ENCODE assay signal across 9 cellular contexts in the genomic region with DNA sequence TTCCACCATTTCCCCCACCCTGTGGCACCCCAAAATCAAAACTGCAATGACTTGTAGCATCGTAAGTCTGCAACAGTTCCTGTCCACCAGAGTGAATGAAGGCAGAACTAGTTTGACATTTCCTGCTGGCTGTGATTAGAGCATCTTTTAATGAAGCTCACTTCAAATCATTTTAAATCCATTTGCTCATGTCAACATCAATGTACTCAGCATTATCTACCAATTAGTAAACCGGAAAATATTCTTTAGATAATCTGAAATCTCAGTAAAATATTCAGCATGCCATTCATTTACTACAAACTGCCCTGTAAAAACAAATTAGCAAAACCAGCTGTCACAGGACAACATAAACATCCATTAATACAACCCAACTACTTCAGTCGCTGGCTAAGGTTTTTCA. TPM values are rescaled to one million over a fixed set of nuclear protein-coding genes. Genes with fewer than 3 reads are reported as not detected.
"Had no signal": no experiment of that assay in that cellular context is flagged by ENCODE, and none has a peak within 500 bp of the region (broad histone marks: within the 10 kb centered on the region; RNA-seq: fewer than 3 reads in every experiment).

No MANE protein-coding gene starts in this region.

- H3K27ac Mint-ChIP-seq: GM23338, H9 had no signal

- H3K4me3 ChIP-seq: GM23338, K562 had no signal

- H3K4me3 Mint-ChIP-seq: GM23338, H9 had no signal

- ATAC-seq: GM23338, K562 had no signal

- FAIRE-seq: H1, H54, HTR-8/SVneo, K562 had no signal

- H3K4me2 ChIP-seq: GM23338 had no signal

- H2AFZ ChIP-seq: GM23338 had no signal

- H3K9me3 Mint-ChIP-seq: GM23338, H9 had no signal

- DNase-seq: H9, HCEC 1CT, IMR-90 had no signal

RNA-seq across cellular contexts. Expression of a gene that starts 38.1 kb away (rescaled TPM):
- total RNA-seq: HT-29 had no signal
- polyA plus RNA-seq: K562 had no signal
